ENCODE assay signal across 26 cellular contexts in genomic region chr3:12692444-12692843, GRCh38.
"Had no signal": no experiment of that assay in that cellular context is flagged by ENCODE, and none has a peak within 500 bp of the region (broad histone marks: within the 10 kb centered on the region; RNA-seq: fewer than 3 reads in every experiment).

No MANE protein-coding gene starts in this region.

- FAIRE-seq: islet of Langerhans, kidney, pancreas, urothelium cell line had no signal

- H3K4me1 ChIP-seq: lower lobe of right lung, pancreas, prostate gland, suprapubic skin, upper lobe of right lung had no signal

- H3K4me3 Mint-ChIP-seq: immature natural killer cell; naive thymus-derived CD8-positive, alpha-beta T cell; nephron; neural crest cell; stimulated activated naive B cell treated with anti-CD40 and anti-IgM and Interleukin-4, amounts not matched to agents 10 μg/mL and 1 μg/mL and 100 μg/mL, for 72 hours had no signal

- H3K36me3 ChIP-seq: lower lobe of right lung, pancreas, prostate gland, suprapubic skin, thoracic aorta, tibial artery, upper lobe of right lung had no signal

- H3K4me1 Mint-ChIP-seq: immature natural killer cell; naive thymus-derived CD8-positive, alpha-beta T cell; neural crest cell; stimulated activated naive B cell treated with anti-CD40 and anti-IgM and Interleukin-4, amounts not matched to agents 10 μg/mL and 1 μg/mL and 100 μg/mL, for 72 hours had no signal

- H3K9me3 Mint-ChIP-seq: immature natural killer cell; naive thymus-derived CD8-positive, alpha-beta T cell; nephron; neural crest cell; stimulated activated naive B cell treated with anti-CD40 and anti-IgM and Interleukin-4, amounts not matched to agents 10 μg/mL and 1 μg/mL and 100 μg/mL, for 72 hours had no signal

- DNase-seq: hypothalamus; immature natural killer cell; kidney; lower lobe of right lung; mammary epithelial cell; mesenchymal stem cell; naive thymus-derived CD8-positive, alpha-beta T cell; nucleus accumbens; pancreas; stimulated activated CD4-positive, alpha-beta T cell treated with anti-CD3 and anti-CD28 coated beads, Interleukin-12 subunit alpha, Interleukin-12 subunit beta, amount 100 ng/mL, for 4 hours; stimulated activated CD4-positive, alpha-beta T cell treated with anti-CD3 and anti-CD28 coated beads, Interleukin-15, amount 100 ng/mL, for 24 hours; stimulated activated CD4-positive, alpha-beta T cell treated with anti-CD3 and anti-CD28 coated beads, Interleukin-2, amount 100 ng/mL, for 24 hours; stimulated activated CD4-positive, alpha-beta T cell treated with anti-CD3 and anti-CD28 coated beads, Interleukin-4, amount 100 ng/mL, for 1 hour; stimulated activated naive B cell treated with anti-CD40 and anti-IgM and Interleukin-4, amounts not matched to agents 10 μg/mL and 1 μg/mL and 100 μg/mL, for 72 hours; stimulated activated naive CD8-positive, alpha-beta T cell treated with anti-CD3 and anti-CD28 coated beads, Interleukin-15, Interleukin-2, amounts not matched to agents 100 U/mL and 50 U/mL, for 24 hours; tibial artery; upper lobe of right lung had no signal

- H3K27ac Mint-ChIP-seq: immature natural killer cell; naive thymus-derived CD8-positive, alpha-beta T cell; nephron; stimulated activated naive B cell treated with anti-CD40 and anti-IgM and Interleukin-4, amounts not matched to agents 10 μg/mL and 1 μg/mL and 100 μg/mL, for 72 hours had no signal

- ATAC-seq: lower lobe of right lung; naive thymus-derived CD8-positive, alpha-beta T cell; pancreas; sciatic nerve; stimulated activated naive B cell treated with anti-CD40 and anti-IgM and Interleukin-4, amounts not matched to agents 10 μg/mL and 1 μg/mL and 100 μg/mL, for 72 hours; stimulated activated naive CD8-positive, alpha-beta T cell treated with anti-CD3 and anti-CD28 coated beads, Interleukin-15, Interleukin-2, amounts not matched to agents 100 U/mL and 50 U/mL, for 24 hours; upper lobe of right lung had no signal

- H3K36me3 Mint-ChIP-seq: immature natural killer cell; naive thymus-derived CD8-positive, alpha-beta T cell; stimulated activated naive B cell treated with anti-CD40 and anti-IgM and Interleukin-4, amounts not matched to agents 10 μg/mL and 1 μg/mL and 100 μg/mL, for 72 hours had no signal

- H3K9me3 ChIP-seq: lower lobe of right lung, pancreas, prostate gland, suprapubic skin, thoracic aorta, tibial artery, upper lobe of right lung had no signal

- H3K27ac ChIP-seq: lower lobe of right lung, pancreas, prostate gland, skin epidermis, suprapubic skin, upper lobe of right lung had no signal

- H3K4me3 ChIP-seq: lower lobe of right lung, pancreas, prostate gland, skin epidermis, suprapubic skin, thoracic aorta, tibial artery, upper lobe of right lung had no signal

- H3K27me3 ChIP-seq: pancreas, suprapubic skin, tibial artery, upper lobe of right lung had no signal
